ENCODE assay signal across 39 cellular contexts in the genomic region with DNA sequence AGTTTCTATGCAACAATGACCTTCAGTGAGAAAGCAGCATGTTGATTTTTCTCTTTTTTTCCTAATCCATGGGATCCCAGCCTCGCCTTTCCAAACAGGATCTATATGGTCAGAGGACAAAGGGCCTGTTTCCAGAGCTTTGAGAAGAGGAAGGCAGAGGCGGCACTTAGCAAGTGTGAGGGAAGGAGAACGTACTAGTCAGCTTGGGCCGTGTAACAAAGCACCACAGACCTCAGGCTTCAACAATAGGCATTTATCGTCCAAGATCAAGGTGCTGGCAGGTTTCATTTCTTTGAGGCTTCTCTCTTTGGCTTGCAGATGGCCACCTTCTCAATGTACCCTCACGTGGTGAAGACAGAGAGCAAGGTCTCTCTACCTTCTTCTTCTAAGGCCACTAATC. TPM values are rescaled to one million over a fixed set of nuclear protein-coding genes. Genes with fewer than 3 reads are reported as not detected.
"Had no signal": no experiment of that assay in that cellular context is flagged by ENCODE, and none has a peak within 500 bp of the region (broad histone marks: within the 10 kb centered on the region; RNA-seq: fewer than 3 reads in every experiment).

No MANE protein-coding gene starts in this region.

- H3K27ac ChIP-seq: adrenal gland, body of pancreas, breast epithelium, esophagus squamous epithelium, gastroesophageal sphincter had no signal

- H3K27ac Mint-ChIP-seq: activated CD4-positive, alpha-beta memory T cell treated with anti-CD3 and anti-CD28 coated beads for 36 hours; activated CD4-positive, alpha-beta T cell treated with anti-CD3 and anti-CD28 coated beads for 36 hours; activated CD4-positive, alpha-beta T cell treated with anti-CD3 and anti-CD28 coated beads, Interleukin-2, amount 10 ng/mL, durations not matched to agents 24 days and 14 days; activated CD8-positive, alpha-beta memory T cell treated with anti-CD3 and anti-CD28 coated beads, Interleukin-2, amount 10 ng/mL, durations not matched to agents 7 days and 5 days; activated CD8-positive, alpha-beta T cell treated with anti-CD3 and anti-CD28 coated beads, Interleukin-2, amount 10 ng/mL, durations not matched to agents 7 days and 5 days; activated naive CD4-positive, alpha-beta T cell treated with anti-CD3 and anti-CD28 coated beads for 36 hours; activated naive CD4-positive, alpha-beta T cell treated with anti-CD3 and anti-CD28 coated beads, Interleukin-2, amount 50 U/mL, for 24 hours; activated naive CD8-positive, alpha-beta T cell treated with anti-CD3 and anti-CD28 coated beads for 36 hours; activated naive CD8-positive, alpha-beta T cell treated with anti-CD3 and anti-CD28 coated beads, Interleukin-2, amount 50 U/mL, for 24 hours; activated T-helper 1 cell treated with anti-CD3 and anti-CD28 coated beads, Interleukin-12 subunit alpha, Interleukin-12 subunit beta, Interleukin-2, Interleukin-4 antibody, amounts not matched to agents 30 ng/mL and 10 ng/mL and 1 ng/mL, durations not matched to agents 14 hours and 24 hours and 36 hours; activated T-helper 2 cell treated with anti-CD3 and anti-CD28 coated beads, Interferon-gamma antibody, Interleukin-2, Interleukin-4, amounts not matched to agents 10 μg/mL and 5 μg/mL and 100 μg/mL, durations not matched to agents 14 hours and 24 hours and 36 hours; T-helper 17 cell; T-helper 2 cell treated with Interferon-gamma antibody and Interleukin-4, amounts not matched to agents 5 μg/mL and 100 μg/mL, for 36 hours had no signal

- H3K9me3 Mint-ChIP-seq: activated CD4-positive, alpha-beta memory T cell treated with anti-CD3 and anti-CD28 coated beads for 36 hours; activated CD4-positive, alpha-beta T cell treated with anti-CD3 and anti-CD28 coated beads, Interleukin-2, amount 10 ng/mL, durations not matched to agents 24 days and 14 days; activated naive CD4-positive, alpha-beta T cell treated with anti-CD3 and anti-CD28 coated beads for 36 hours; activated naive CD4-positive, alpha-beta T cell treated with anti-CD3 and anti-CD28 coated beads, Interleukin-2, amount 50 U/mL, for 24 hours; activated naive CD8-positive, alpha-beta T cell treated with anti-CD3 and anti-CD28 coated beads, Interleukin-2, amount 50 U/mL, for 24 hours; activated T-helper 1 cell treated with anti-CD3 and anti-CD28 coated beads, Interleukin-12 subunit alpha, Interleukin-12 subunit beta, Interleukin-2, Interleukin-4 antibody, amounts not matched to agents 30 ng/mL and 10 ng/mL and 1 ng/mL, durations not matched to agents 14 hours and 24 hours and 36 hours; activated T-helper 2 cell treated with anti-CD3 and anti-CD28 coated beads, Interferon-gamma antibody, Interleukin-2, Interleukin-4, amounts not matched to agents 10 μg/mL and 5 μg/mL and 100 μg/mL, durations not matched to agents 14 hours and 24 hours and 36 hours; T-helper 2 cell treated with Interferon-gamma antibody and Interleukin-4, amounts not matched to agents 5 μg/mL and 100 μg/mL, for 36 hours had no signal

- H3K4me3 ChIP-seq: adrenal gland, body of pancreas, breast epithelium, esophagus squamous epithelium, gastroesophageal sphincter had no signal

- H3K4me3 Mint-ChIP-seq: activated CD4-positive, alpha-beta memory T cell treated with anti-CD3 and anti-CD28 coated beads for 36 hours; activated CD4-positive, alpha-beta T cell treated with anti-CD3 and anti-CD28 coated beads for 36 hours; activated CD4-positive, alpha-beta T cell treated with anti-CD3 and anti-CD28 coated beads, Interleukin-2, amount 10 ng/mL, durations not matched to agents 24 days and 14 days; activated CD8-positive, alpha-beta memory T cell treated with anti-CD3 and anti-CD28 coated beads, Interleukin-2, amount 10 ng/mL, durations not matched to agents 7 days and 5 days; activated CD8-positive, alpha-beta T cell treated with anti-CD3 and anti-CD28 coated beads, Interleukin-2, amount 10 ng/mL, durations not matched to agents 7 days and 5 days; activated naive CD4-positive, alpha-beta T cell treated with anti-CD3 and anti-CD28 coated beads for 36 hours; activated naive CD4-positive, alpha-beta T cell treated with anti-CD3 and anti-CD28 coated beads, Interleukin-2, amount 50 U/mL, for 24 hours; activated naive CD8-positive, alpha-beta T cell treated with anti-CD3 and anti-CD28 coated beads for 36 hours; activated naive CD8-positive, alpha-beta T cell treated with anti-CD3 and anti-CD28 coated beads, Interleukin-2, amount 50 U/mL, for 24 hours; activated T-helper 1 cell treated with anti-CD3 and anti-CD28 coated beads, Interleukin-12 subunit alpha, Interleukin-12 subunit beta, Interleukin-2, Interleukin-4 antibody, amounts not matched to agents 30 ng/mL and 10 ng/mL and 1 ng/mL, durations not matched to agents 14 hours and 24 hours and 36 hours; T-helper 17 cell; T-helper 2 cell treated with Interferon-gamma antibody and Interleukin-4, amounts not matched to agents 5 μg/mL and 100 μg/mL, for 36 hours had no signal

- H3K27me3 Mint-ChIP-seq: activated CD4-positive, alpha-beta memory T cell treated with anti-CD3 and anti-CD28 coated beads for 36 hours; activated CD4-positive, alpha-beta T cell treated with anti-CD3 and anti-CD28 coated beads for 36 hours had no signal

- H3K36me3 ChIP-seq: adrenal gland, breast epithelium, esophagus squamous epithelium, gastroesophageal sphincter had no signal

- H3K36me3 Mint-ChIP-seq: activated CD4-positive, alpha-beta memory T cell treated with anti-CD3 and anti-CD28 coated beads for 36 hours; activated CD8-positive, alpha-beta memory T cell treated with anti-CD3 and anti-CD28 coated beads, Interleukin-2, amount 10 ng/mL, durations not matched to agents 7 days and 5 days; activated naive CD4-positive, alpha-beta T cell treated with anti-CD3 and anti-CD28 coated beads, Interleukin-2, amount 50 U/mL, for 24 hours; activated naive CD8-positive, alpha-beta T cell treated with anti-CD3 and anti-CD28 coated beads for 36 hours had no signal

- DNase-seq: activated CD4-positive, alpha-beta memory T cell treated with anti-CD3 and anti-CD28 coated beads for 36 hours; activated CD4-positive, alpha-beta T cell treated with anti-CD3 and anti-CD28 coated beads for 36 hours; activated CD4-positive, alpha-beta T cell treated with anti-CD3 and anti-CD28 coated beads, Interleukin-2, amount 10 ng/mL, durations not matched to agents 24 days and 14 days; activated CD4-positive, CD25-positive, alpha-beta regulatory T cell; activated CD4-positive, CD25-positive, alpha-beta regulatory T cell treated with anti-CD3 and anti-CD28 coated beads, Interleukin-2, amount 50 U/mL, for 72 hours; activated CD8-positive, alpha-beta memory T cell treated with anti-CD3 and anti-CD28 coated beads, Interleukin-2, amount 10 ng/mL, durations not matched to agents 7 days and 5 days; activated CD8-positive, alpha-beta memory T cell treated with anti-CD3 and anti-CD28 coated beads, Interleukin-2, amount 50 U/mL, for 4 hours; activated CD8-positive, alpha-beta T cell treated with anti-CD3 and anti-CD28 coated beads, Interleukin-2, amount 10 ng/mL, durations not matched to agents 7 days and 5 days; activated effector memory CD4-positive, alpha-beta T cell treated with anti-CD3 and anti-CD28 coated beads, Interleukin-2, amount 50 U/mL, for 16 hours; activated naive CD4-positive, alpha-beta T cell treated with anti-CD3 and anti-CD28 coated beads for 36 hours; activated naive CD8-positive, alpha-beta T cell treated with anti-CD3 and anti-CD28 coated beads for 36 hours; activated naive CD8-positive, alpha-beta T cell treated with anti-CD3 and anti-CD28 coated beads, Interleukin-2, amount 50 U/mL, for 24 hours; activated T-cell treated with anti-CD3 and anti-CD28 coated beads, Interleukin-2, amount 50 U/mL, for 1 hour; activated T-cell treated with anti-CD3 and anti-CD28 coated beads, Interleukin-2, amount 50 U/mL, for 48 hours; adrenal gland; amygdala; aorta; body of pancreas; caudate nucleus; cortex of kidney; dermis blood vessel endothelial cell; effector CD8-positive, alpha-beta T cell; esophagus squamous epithelium; foreskin melanocyte; T-helper 1 cell; T-helper 17 cell; T1000 had no signal

- H3K9me3 ChIP-seq: adrenal gland, body of pancreas, breast epithelium, esophagus squamous epithelium, gastroesophageal sphincter had no signal

- H3K4me1 ChIP-seq: adrenal gland, body of pancreas, breast epithelium, gastroesophageal sphincter had no signal

- ATAC-seq: activated CD4-positive, alpha-beta T cell treated with anti-CD3 and anti-CD28 coated beads for 36 hours; activated CD8-positive, alpha-beta memory T cell treated with anti-CD3 and anti-CD28 coated beads, Interleukin-2, amount 10 ng/mL, durations not matched to agents 7 days and 5 days; activated CD8-positive, alpha-beta T cell treated with anti-CD3 and anti-CD28 coated beads, Interleukin-2, amount 10 ng/mL, durations not matched to agents 7 days and 5 days; activated naive CD8-positive, alpha-beta T cell treated with anti-CD3 and anti-CD28 coated beads, Interleukin-2, amount 50 U/mL, for 24 hours; body of pancreas; gastroesophageal sphincter; T-helper 17 cell had no signal

- FAIRE-seq: colon, endometrium, endothelial cell of umbilical vein had no signal

- H3K27me3 ChIP-seq: adrenal gland, body of pancreas, breast epithelium had no signal

- H3K4me1 Mint-ChIP-seq: activated CD4-positive, alpha-beta T cell treated with anti-CD3 and anti-CD28 coated beads for 36 hours; activated CD4-positive, alpha-beta T cell treated with anti-CD3 and anti-CD28 coated beads, Interleukin-2, amount 10 ng/mL, durations not matched to agents 24 days and 14 days; activated CD8-positive, alpha-beta memory T cell treated with anti-CD3 and anti-CD28 coated beads, Interleukin-2, amount 10 ng/mL, durations not matched to agents 7 days and 5 days; activated naive CD4-positive, alpha-beta T cell treated with anti-CD3 and anti-CD28 coated beads, Interleukin-2, amount 50 U/mL, for 24 hours; activated naive CD8-positive, alpha-beta T cell treated with anti-CD3 and anti-CD28 coated beads for 36 hours; activated naive CD8-positive, alpha-beta T cell treated with anti-CD3 and anti-CD28 coated beads, Interleukin-2, amount 50 U/mL, for 24 hours; T-helper 17 cell had no signal

RNA-seq across cellular contexts. Expression of gene KCNF1, which starts 7.3 kb away (rescaled TPM):
- total RNA-seq: activated CD4-positive, alpha-beta memory T cell treated with anti-CD3 and anti-CD28 coated beads for 36 hours; activated CD4-positive, alpha-beta T cell treated with anti-CD3 and anti-CD28 coated beads for 36 hours; activated CD4-positive, alpha-beta T cell treated with anti-CD3 and anti-CD28 coated beads, Interleukin-2, amount 10 ng/mL, durations not matched to agents 24 days and 14 days; activated CD8-positive, alpha-beta memory T cell treated with anti-CD3 and anti-CD28 coated beads for 36 hours; activated CD8-positive, alpha-beta memory T cell treated with anti-CD3 and anti-CD28 coated beads, Interleukin-2, amount 10 ng/mL, durations not matched to agents 7 days and 5 days; activated CD8-positive, alpha-beta T cell treated with anti-CD3 and anti-CD28 coated beads, Interleukin-2, amount 10 ng/mL, durations not matched to agents 7 days and 5 days; activated naive CD4-positive, alpha-beta T cell treated with anti-CD3 and anti-CD28 coated beads for 36 hours; activated naive CD8-positive, alpha-beta T cell treated with anti-CD3 and anti-CD28 coated beads for 36 hours; activated T-helper 1 cell treated with anti-CD3 and anti-CD28 coated beads, Interleukin-12 subunit alpha, Interleukin-12 subunit beta, Interleukin-2, Interleukin-4 antibody, amounts not matched to agents 30 ng/mL and 10 ng/mL and 1 ng/mL, durations not matched to agents 14 hours and 24 hours and 36 hours; activated T-helper 2 cell treated with anti-CD3 and anti-CD28 coated beads, Interferon-gamma antibody, Interleukin-2, Interleukin-4, amounts not matched to agents 10 μg/mL and 5 μg/mL and 100 μg/mL, durations not matched to agents 14 hours and 24 hours and 36 hours; aorta; chondrocyte; fibroblast of villous mesenchyme; T-helper 17 cell had no signal
- polyA plus RNA-seq: aorta had no signal
